ENCODE assay signal across 8 cellular contexts in the genomic region with DNA sequence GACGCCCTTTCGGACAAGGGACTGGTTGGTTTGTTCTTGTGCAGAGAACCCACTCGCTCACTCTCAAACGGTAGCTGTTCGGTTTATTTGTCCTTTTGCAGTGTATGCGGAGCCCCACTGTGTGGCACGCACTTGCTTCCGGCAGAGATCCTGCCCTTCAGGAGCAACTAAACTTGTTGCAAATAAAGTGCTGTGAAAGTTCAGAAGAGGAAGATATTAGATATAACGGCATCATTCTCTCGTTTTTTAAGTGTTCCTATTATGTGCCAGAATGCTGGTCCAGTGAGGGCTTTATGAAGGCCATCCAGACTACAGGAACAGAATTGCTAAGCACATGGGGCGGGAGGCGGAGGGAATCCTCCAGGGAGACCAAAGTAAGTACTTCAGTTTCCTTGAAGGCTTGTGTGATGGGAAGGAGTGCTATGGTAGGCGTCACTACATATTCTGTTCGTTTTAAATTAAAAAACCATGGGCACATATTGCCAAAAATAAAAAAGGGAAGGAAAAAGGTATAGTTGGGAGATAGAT. TPM values are rescaled to one million over a fixed set of nuclear protein-coding genes. Genes with fewer than 3 reads are reported as not detected.
DNase-seq lines count a peak whose midpoint lies in the region; ATAC-seq and TF ChIP-seq lines count a peak whose summit lies in the region.

No MANE protein-coding gene starts in this region.

- DNase-seq in DMS53 (lab: John Stamatoyannopoulos, UW) (peak; percentile 76), SK-N-MC (ENCODE audit: low read depth, low spot score) (peak; percentile 10), endothelial cell (ENCODE audit: low spot score) (peak; percentile 27), myocyte (ENCODE audit: low read depth) (peak; percentile 51), mesenteric fat pad (ENCODE audit: low spot score) (no peak), NCI-H2107 (lab: John Stamatoyannopoulos, UW) (no peak)

- peak overlapping the region; percentile 62 for H3K27ac Mint-ChIP-seq in endothelial cell (ENCODE audit: unreplicated experiment)

- H3K9ac ChIP-seq in SK-N-MC (ENCODE audit: insufficient read length) = peak overlapping the region; percentile 92

- H3K4me3 ChIP-seq in SK-N-MC = peak overlapping the region; percentile 90

- no peak for TF ChIP-seq CTCF in endothelial cell (IDR thresholded peaks at IDR 0.05; ENCODE audit: unreplicated experiment)

- peak overlapping the region; percentile 100 for H3K4me3 Mint-ChIP-seq in endothelial cell (ENCODE audit: unreplicated experiment)

- no peaks in the 10 kb centered on the region for H3K9me3 ChIP-seq in SK-N-MC (ENCODE audit: low read depth, low read length)

- peak; percentile 36 for ATAC-seq in GM19372 (IDR thresholded peaks at IDR 0.05; ENCODE audit: low read depth, unreplicated experiment)
- ATAC-seq in HG03342 (IDR thresholded peaks at IDR 0.05; ENCODE audit: unreplicated experiment) = peak; percentile 39

- H3K36me3 Mint-ChIP-seq in endothelial cell (ENCODE audit: low read depth, unreplicated experiment) = peaks cover 6% of the 10 kb centered on the region

- H3K9me3 Mint-ChIP-seq in endothelial cell (ENCODE audit: unreplicated experiment) = no peaks in the 10 kb centered on the region

- H3K27ac ChIP-seq in SK-N-MC = peak overlapping the region; percentile 85

- H3K27me3 Mint-ChIP-seq in endothelial cell (ENCODE audit: unreplicated experiment) = no peaks in the 10 kb centered on the region

- H3K36me3 ChIP-seq in SK-N-MC (ENCODE audit: insufficient read depth, low read length) = peaks cover 25% of the 10 kb centered on the region

- peaks cover 32% of the 10 kb centered on the region for H3K4me1 Mint-ChIP-seq in endothelial cell (ENCODE audit: unreplicated experiment)

RNA-seq across cellular contexts. Expression of a gene that starts 0.5 kb away (rescaled TPM):
- total RNA-seq in endothelial cell (ENCODE audit: unreplicated experiment) = 30.4 TPM
- total RNA-seq in myocyte = 13.0 and 15.0 TPM in 2 replicates
- 33.2 TPM for polyA plus RNA-seq in myocyte (2012)
- total RNA-seq in mesenteric fat pad = 38.2 TPM

RNA-seq across cellular contexts. Expression of a gene that starts 43.1 kb away (rescaled TPM):
- total RNA-seq in endothelial cell (ENCODE audit: unreplicated experiment) = 11.7 TPM
- total RNA-seq in myocyte = 21.3 and 22.3 TPM in 2 replicates
- 9.2 TPM for polyA plus RNA-seq in myocyte (2012)
- total RNA-seq in mesenteric fat pad = 22.9 TPM

Comparison
In these comparisons a context has a peak if more than half of its experiments do, and no peak if none do; other contexts are left out.
1. DNase-seq: peak in DMS53 (single experiment), SK-N-MC (single experiment), endothelial cell (single experiment) and myocyte (single experiment); none in mesenteric fat pad (single experiment) and NCI-H2107 (single experiment).